14 cellular contexts compared by ENCODE assay signal in genomic region chr13:66992183-66992582, GRCh38.
A peak's percentile ranks its signal among the peaks of the same experiment; 100 is the strongest.
DNase-seq lines count a peak whose midpoint lies in the region; ATAC-seq and TF ChIP-seq lines count a peak whose summit lies in the region.
"Had no signal": no experiment of that assay in that cellular context is flagged by ENCODE, and none has a peak within 500 bp of the region (broad histone marks: within the 10 kb centered on the region; RNA-seq: fewer than 3 reads in every experiment).

No MANE protein-coding gene starts in this region.

- no peak overlapping the region for H3K4me3 Mint-ChIP-seq in stimulated activated effector memory CD8-positive, alpha-beta T cell treated with anti-CD3 and anti-CD28 coated beads, Interleukin-12 subunit alpha, Interleukin-12 subunit beta, amount 100 ng/mL, for 72 hours
- H3K4me3 Mint-ChIP-seq: endodermal cell; stimulated activated memory B cell treated with anti-CD40 and anti-IgM and Interleukin-4, amounts not matched to agents 10 μg/mL and 1 μg/mL and 100 μg/mL, for 72 hours had no signal

- no peak for ATAC-seq in stimulated activated effector memory CD8-positive, alpha-beta T cell treated with anti-CD3 and anti-CD28 coated beads, Interleukin-12 subunit alpha, Interleukin-12 subunit beta, amount 100 ng/mL, for 72 hours
- no peak for ATAC-seq in PC-3
- no peak for ATAC-seq in GM18861 (IDR thresholded peaks at IDR 0.05; ENCODE audit: unreplicated experiment)
- ATAC-seq: pancreas; stimulated activated memory B cell treated with anti-CD40 and anti-IgM and Interleukin-4, amounts not matched to agents 10 μg/mL and 1 μg/mL and 100 μg/mL, for 72 hours had no signal

- BruUV-seq in PC-3 (replicated peaks; lab: Mats Ljungman, UMichigan) = no TSS peak

- intact Hi-C loops in PC-3 (cut with micrococcal nuclease) = loop anchor here (10.0 kb wide), 1 partner anchor 233 kb away; no protein-coding TSS in a partner anchor

- H3K36me3 Mint-ChIP-seq in stimulated activated effector memory CD8-positive, alpha-beta T cell treated with anti-CD3 and anti-CD28 coated beads, Interleukin-12 subunit alpha, Interleukin-12 subunit beta, amount 100 ng/mL, for 72 hours = no peaks in the 10 kb centered on the region
- H3K36me3 Mint-ChIP-seq: stimulated activated memory B cell treated with anti-CD40 and anti-IgM and Interleukin-4, amounts not matched to agents 10 μg/mL and 1 μg/mL and 100 μg/mL, for 72 hours had no signal

- no peak overlapping the region for H3K9ac ChIP-seq in PC-3 (ENCODE audit: low read length)

- H3K4me1 ChIP-seq in PC-3 (ENCODE audit: insufficient read depth, low read length) = no peaks in the 10 kb centered on the region

- no peaks in the 10 kb centered on the region for H4K20me1 ChIP-seq in PC-3 (ENCODE audit: low read length)

- H3K4me1 Mint-ChIP-seq in stimulated activated effector memory CD8-positive, alpha-beta T cell treated with anti-CD3 and anti-CD28 coated beads, Interleukin-12 subunit alpha, Interleukin-12 subunit beta, amount 100 ng/mL, for 72 hours = no peaks in the 10 kb centered on the region
- H3K4me1 Mint-ChIP-seq: stimulated activated memory B cell treated with anti-CD40 and anti-IgM and Interleukin-4, amounts not matched to agents 10 μg/mL and 1 μg/mL and 100 μg/mL, for 72 hours had no signal

- POLR2A ChIA-PET in PC-3 (lab: Charles Lee; ENCODE audit: unreplicated experiment) = no interaction called here

- no peak overlapping the region for H2AFZ ChIP-seq in PC-3 (ENCODE audit: low read length)

- H3K4me2 ChIP-seq in PC-3 (ENCODE audit: low read length) = no peak overlapping the region

- peaks cover 6% of the 10 kb centered on the region for H3K9me3 Mint-ChIP-seq in stimulated activated effector memory CD8-positive, alpha-beta T cell treated with anti-CD3 and anti-CD28 coated beads, Interleukin-12 subunit alpha, Interleukin-12 subunit beta, amount 100 ng/mL, for 72 hours
- H3K9me3 Mint-ChIP-seq: endodermal cell; stimulated activated memory B cell treated with anti-CD40 and anti-IgM and Interleukin-4, amounts not matched to agents 10 μg/mL and 1 μg/mL and 100 μg/mL, for 72 hours had no signal

- no peaks in the 10 kb centered on the region for H3K27me3 ChIP-seq in PC-3 (ENCODE audit: low read length)
- H3K27me3 ChIP-seq: pancreas had no signal

- no peak overlapping the region for H3K27ac ChIP-seq in PC-3 (ENCODE audit: low read length)
- H3K27ac ChIP-seq: pancreas, VCaP had no signal

- no peaks in the 10 kb centered on the region for H3F3A ChIP-seq in PC-3 (ENCODE audit: low read length, unreplicated experiment)

- no peak overlapping the region for H3K27ac Mint-ChIP-seq in stimulated activated effector memory CD8-positive, alpha-beta T cell treated with anti-CD3 and anti-CD28 coated beads, Interleukin-12 subunit alpha, Interleukin-12 subunit beta, amount 100 ng/mL, for 72 hours
- H3K27ac Mint-ChIP-seq: endodermal cell; stimulated activated memory B cell treated with anti-CD40 and anti-IgM and Interleukin-4, amounts not matched to agents 10 μg/mL and 1 μg/mL and 100 μg/mL, for 72 hours had no signal

- no peaks in the 10 kb centered on the region for H3K79me2 ChIP-seq in PC-3 (ENCODE audit: low read length)

- H3K4me3 ChIP-seq in PC-3 (ENCODE audit: low read length) = no peak overlapping the region
- H3K4me3 ChIP-seq: pancreas had no signal

- no peak for TF ChIP-seq CTCF in PC-3 (conservative IDR thresholded peaks at IDR 0.05; ENCODE audit: low read depth, low read length)

- no peaks in the 10 kb centered on the region for H3K9me3 ChIP-seq in PC-3 (ENCODE audit: low read length)
- H3K9me3 ChIP-seq: pancreas had no signal

- no peaks in the 10 kb centered on the region for H3K36me3 ChIP-seq in PC-3 (ENCODE audit: low read depth, low read length)
- H3K36me3 ChIP-seq: pancreas had no signal

- DNase-seq in Ammon's horn (ENCODE audit: low spot score) (peak; percentile 80), LHCN-M2 (ENCODE audit: low read depth) (peak; percentile 45), brain pericyte (ENCODE audit: low read depth, low spot score) (peak; percentile 37), inferior parietal cortex (ENCODE audit: extremely low spot score) (peak; percentile 67), PC-3 (no peak)
- DNase-seq in activated CD4-positive, alpha-beta T cell treated with anti-CD3 and anti-CD28 coated beads for 4 hours = no peak
- DNase-seq in stimulated activated effector memory CD8-positive, alpha-beta T cell treated with anti-CD3 and anti-CD28 coated beads, Interleukin-12 subunit alpha, Interleukin-12 subunit beta, amount 100 ng/mL, for 72 hours (ENCODE audit: low spot score in 2 of 2) = no peak
- DNase-seq: endodermal cell, Karpas-422, mesenchymal stem cell, pancreas had no signal

- CTCF ChIA-PET in PC-3 (lab: Charles Lee) = no interaction called here

- no peaks in the 10 kb centered on the region for H3K9me2 ChIP-seq in PC-3 (replicated peaks; ENCODE audit: low read length)

Comparison
In these comparisons a context has a peak if more than half of its experiments do, and no peak if none do; other contexts are left out.
1. DNase-seq: peak in Ammon's horn (single experiment), LHCN-M2 (single experiment), brain pericyte (single experiment) and inferior parietal cortex (single experiment); none in activated CD4-positive, alpha-beta T cell treated with anti-CD3 and anti-CD28 coated beads for 4 hours (0 of 2), stimulated activated effector memory CD8-positive, alpha-beta T cell treated with anti-CD3 and anti-CD28 coated beads, Interleukin-12 subunit alpha, Interleukin-12 subunit beta, amount 100 ng/mL, for 72 hours (0 of 2) and PC-3 (single experiment).